In genomic region chr19:33094504-33095067, GRCh38 we compare ENCODE assay signal across 20 cellular contexts. TPM values are rescaled to one million over a fixed set of nuclear protein-coding genes. Genes with fewer than 3 reads are reported as not detected.
A peak's percentile ranks its signal among the peaks of the same experiment; 100 is the strongest.
DNase-seq lines count a peak whose midpoint lies in the region; ATAC-seq, FAIRE-seq and TF ChIP-seq lines count a peak whose summit lies in the region.
"Had no signal": no experiment of that assay in that cellular context is flagged by ENCODE, and none has a peak within 500 bp of the region (broad histone marks: within the 10 kb centered on the region; RNA-seq: fewer than 3 reads in every experiment).

No MANE protein-coding gene starts in this region.

- no peak overlapping the region for H3K4me3 ChIP-seq in epithelial cell of proximal tubule (ENCODE audit: low read depth, low read length)

- no peaks in the 10 kb centered on the region for H3K4me1 Mint-ChIP-seq in nephron

- TF ChIP-seq POLR2A in GM12891 (IDR thresholded peaks at IDR 0.05; ENCODE audit: low read depth, low read length): no peak

- no peak for FAIRE-seq in GM12891 (lab: Jason Lieb, UNC)
- FAIRE-seq: GM19239 had no signal

- TF ChIP-seq CTCF in epithelial cell of proximal tubule (conservative IDR thresholded peaks at IDR 0.05; ENCODE audit: low read depth, low read length): no peak
- TF ChIP-seq CTCF in nephron (IDR thresholded peaks at IDR 0.05; ENCODE audit: unreplicated experiment in 3 of 3): no peak

- peaks cover 61% of the 10 kb centered on the region for H3K36me3 Mint-ChIP-seq in nephron (ENCODE audit: low read depth)

- ATAC-seq in HG03521 (IDR thresholded peaks at IDR 0.05; ENCODE audit: unreplicated experiment) (no peak), GM21526 (IDR thresholded peaks at IDR 0.05; ENCODE audit: low FRiP score, unreplicated experiment) (no peak)
- ATAC-seq: Right ventricle myocardium inferior, SK-N-SH treated with all-trans-retinoic acid at 6 μM for 48 hours had no signal

- H3K27me3 Mint-ChIP-seq in nephron (ENCODE audit: low read depth): no peaks in the 10 kb centered on the region
- H3K27me3 Mint-ChIP-seq: CD4-positive, CD25-positive, alpha-beta regulatory T cell; IgD-negative memory B cell had no signal

- peak; percentile 33 for DNase-seq in Caki2 (ENCODE audit: low read depth)
- peak; percentile 18 to 21 for DNase-seq in Kasumi-1 (lab: John Stamatoyannopoulos, UW)
- DNase-seq in epithelial cell of proximal tubule (ENCODE audit: low read depth): peak; percentile 38
- no peak for DNase-seq in GM12891 (ENCODE audit: insufficient read length, low spot score)
- no peak for DNase-seq in SIG-M5 treated with dmso at 0.1 percent for 504 hours (lab: John Stamatoyannopoulos, UW; ENCODE audit: unreplicated experiment)
- DNase-seq: ACHN; Caco-2; CD4-positive, CD25-positive, alpha-beta regulatory T cell; NCI-H1436; NCI-H2081 treated with DMSO at 0.1 percent for 48 hours; NCI-H510A treated with DMSO at 0.1 percent for 48 hours had no signal

- H3K27ac Mint-ChIP-seq in nephron: peak overlapping the region; percentile 80 to 97 (median 90)
- H3K27ac Mint-ChIP-seq: CD4-positive, CD25-positive, alpha-beta regulatory T cell; IgD-negative memory B cell had no signal

- H3K4me3 Mint-ChIP-seq in nephron: no peak overlapping the region
- H3K4me3 Mint-ChIP-seq: CD4-positive, CD25-positive, alpha-beta regulatory T cell; IgD-negative memory B cell had no signal

- no peaks in the 10 kb centered on the region for H3K9me3 Mint-ChIP-seq in nephron
- H3K9me3 Mint-ChIP-seq: CD4-positive, CD25-positive, alpha-beta regulatory T cell; IgD-negative memory B cell had no signal

- in situ Hi-C loops in Caki2 (cut with HindIII; ENCODE audit: low pct_unique_long_range_greater_than_20kb, low sequenced_read_pairs): no loop called here

TF ChIP-seq in GM12891, 5 proteins besides CTCF, POLR2A, EP300 and RAD21:
- no peak for TF ChIP-seq SPI1 (IDR thresholded peaks at IDR 0.05; ENCODE audit: low read depth, low read length)
- TF ChIP-seq POLR2AphosphoS5 (IDR thresholded peaks at IDR 0.05; ENCODE audit: low read depth, low read length): no peak
- TF ChIP-seq POU2F2 (IDR thresholded peaks at IDR 0.05; ENCODE audit: low read depth, low read length): no peak
- no peak for TF ChIP-seq PAX5 (IDR thresholded peaks at IDR 0.05; ENCODE audit: insufficient read depth, low read length, severe bottlenecking)

RNA-seq across cellular contexts. Expression of gene GPATCH1, which starts 13.6 kb away (rescaled TPM):
- total RNA-seq in Caki2 (2014; rRNA removed; shearing (Covaris generic); ENCODE audit: low replicate concordance): 4.5 and 5.4 TPM in 2 replicates
- total RNA-seq in epithelial cell of proximal tubule: 8.9 and 13.3 TPM in 2 replicates
- 4.3 TPM for polyA plus RNA-seq in GM12891 (2012; ENCODE audit: low read depth, missing spikeins)

RNA-seq across cellular contexts. Expression of gene RHPN2, which starts 29.9 kb away (rescaled TPM):
- 92.1 and 98.3 TPM in 2 replicates for total RNA-seq in Caki2 (2014; rRNA removed; shearing (Covaris generic); ENCODE audit: low replicate concordance)
- 23.6 and 45.7 TPM in 2 replicates for total RNA-seq in epithelial cell of proximal tubule
- 2.5 TPM for polyA plus RNA-seq in GM12891 (2012; ENCODE audit: low read depth, missing spikeins)

RNA-seq across cellular contexts. Expression of gene WDR88, which starts 37.3 kb away (rescaled TPM):
- not detected in 2 replicates for total RNA-seq in Caki2 (2014; rRNA removed; shearing (Covaris generic); ENCODE audit: low replicate concordance)
- total RNA-seq in epithelial cell of proximal tubule: not detected in 2 replicates
- polyA plus RNA-seq in GM12891 (2012; ENCODE audit: low read depth, missing spikeins): 0.21 TPM
- total RNA-seq: CD4-positive, CD25-positive, alpha-beta regulatory T cell; H4; HT1080; Right ventricle myocardium inferior had no signal

Comparison
In these comparisons a context has a peak if more than half of its experiments do, and no peak if none do; other contexts are left out.
1. DNase-seq: peak in Caki2 (single experiment), Kasumi-1 (2 of 2) and epithelial cell of proximal tubule (single experiment); none in GM12891 (single experiment) and SIG-M5 treated with dmso at 0.1 percent for 504 hours (single experiment).